In the genomic region with DNA sequence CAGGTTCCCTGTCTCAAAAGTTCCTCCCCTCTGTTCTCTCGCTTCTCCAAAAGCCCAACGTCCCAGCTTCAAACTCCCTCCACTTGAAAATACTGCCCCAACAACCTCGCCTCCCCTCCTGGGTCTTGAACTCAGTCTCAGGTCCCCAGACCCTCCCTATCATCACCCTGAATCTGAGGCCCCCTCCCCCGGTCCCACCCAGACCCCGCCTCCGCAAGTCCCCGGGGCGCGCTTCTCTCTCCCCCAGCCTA, we compare ENCODE assay signal across 8 cellular contexts. TPM values are rescaled to one million over a fixed set of nuclear protein-coding genes. Genes with fewer than 3 reads are reported as not detected.
A peak's percentile ranks its signal among the peaks of the same experiment; 100 is the strongest.
DNase-seq lines count a peak whose midpoint lies in the region; ATAC-seq and TF ChIP-seq lines count a peak whose summit lies in the region.

No MANE protein-coding gene starts in this region.

- peaks cover 9 to 28% (median 23%) of the 10 kb centered on the region in 5 donors for H3K4me1 ChIP-seq in subcutaneous abdominal adipose tissue (ENCODE audit: control insufficient read depth in 5 of 5, insufficient read depth in 5 of 5, low read length in 5 of 5)

- ATAC-seq in GM18498 (IDR thresholded peaks at IDR 0.05; ENCODE audit: unreplicated experiment) = peak; percentile 2
- ATAC-seq in GM18858 (IDR thresholded peaks at IDR 0.05; ENCODE audit: unreplicated experiment) = no peak

- H3K4me1 Mint-ChIP-seq in immature natural killer cell = peaks cover 20 to 21% of the 10 kb centered on the region in 2 donors

- no peaks in the 10 kb centered on the region for H3K27me3 ChIP-seq in subcutaneous abdominal adipose tissue (ENCODE audit: control insufficient read depth in 5 of 5, insufficient read depth in 4 of 5, low read length in 5 of 5)

- peak overlapping the region; percentile 94 to 100 (median 99) for H3K4me3 ChIP-seq in subcutaneous abdominal adipose tissue (ENCODE audit: low read depth in 1 of 5, low read length in 5 of 5)

- peak; percentile 14 for DNase-seq in amniotic epithelial cell (ENCODE audit: low read depth)
- DNase-seq in immature natural killer cell = no peak
- no peak for DNase-seq in NCI-H1417 treated with DMSO at 0.1 percent for 48 hours (lab: John Stamatoyannopoulos, UW)
- no peak for DNase-seq in COLO668 (lab: John Stamatoyannopoulos, UW; ENCODE audit: unreplicated experiment)

- peak overlapping the region; percentile 99 for H3K27ac ChIP-seq in subcutaneous abdominal adipose tissue (ENCODE audit: low read depth, low read length)

- H3K36me3 ChIP-seq in subcutaneous abdominal adipose tissue (ENCODE audit: control insufficient read depth in 5 of 5, insufficient read depth in 5 of 5, low read length in 5 of 5) = peaks cover 0 to 44% (median 34%) of the 10 kb centered on the region in 5 donors

- H3K9ac ChIP-seq in subcutaneous abdominal adipose tissue (ENCODE audit: low read length in 5 of 5) = peak overlapping the region; percentile 97 to 99 (median 99)

- peak overlapping the region; percentile 97 to 100 (median 98) for H3K27ac Mint-ChIP-seq in immature natural killer cell

- TF ChIP-seq EP300 in Ishikawa (IDR thresholded peaks at IDR 0.05; ENCODE audit: borderline replicate concordance) = no peak

- H3K4me3 Mint-ChIP-seq in immature natural killer cell = peak overlapping the region; percentile 95 to 100 (median 99)

- peaks cover 0 to 4% (median 0%) of the 10 kb centered on the region in 3 donors for H3K36me3 Mint-ChIP-seq in immature natural killer cell

- no peak for TF ChIP-seq RAD21 in Ishikawa (IDR thresholded peaks at IDR 0.05; ENCODE audit: low read depth)

- no peaks in the 10 kb centered on the region for H3K9me3 Mint-ChIP-seq in immature natural killer cell

- H3K27me3 Mint-ChIP-seq in immature natural killer cell (ENCODE audit: low read depth in 3 of 3) = peaks cover 15 to 17% (median 16%) of the 10 kb centered on the region in 3 donors

- no peaks in the 10 kb centered on the region for H3K9me3 ChIP-seq in subcutaneous abdominal adipose tissue (ENCODE audit: control insufficient read depth in 5 of 5, low read length in 5 of 5)

TF ChIP-seq in Ishikawa, 13 proteins besides CTCF, POLR2A, EP300 and RAD21:
- TF ChIP-seq FOXM1 (IDR thresholded peaks at IDR 0.05; ENCODE audit: borderline replicate concordance, low read depth) (no peak), ZBTB7A (IDR thresholded peaks at IDR 0.05; ENCODE audit: low read depth) (peak; percentile 77; the same call in 1 of the 2 replicates)

RNA-seq across cellular contexts. Expression of a gene that starts 0.3 kb away (rescaled TPM):
- 10 to 100 TPM; 25.9 to 82.2 (median 62.0) TPM for polyA plus RNA-seq in immature natural killer cell

RNA-seq across cellular contexts. Expression of a gene that starts 18.1 kb away (rescaled TPM):
- polyA plus RNA-seq in immature natural killer cell = 10 to 100 TPM; 45.2 to 55.2 (median 49.3) TPM

RNA-seq across cellular contexts. Expression of a gene that starts 21.7 kb away (rescaled TPM):
- 10 to 100 TPM; 30.8 to 52.5 (median 45.9) TPM for polyA plus RNA-seq in immature natural killer cell

RNA-seq across cellular contexts. Expression of a gene that starts 22.9 kb away (rescaled TPM):
- polyA plus RNA-seq in immature natural killer cell = under 1 TPM in 1 of 3 donors, not detected in 2; 0.26 TPM

RNA-seq across cellular contexts. Expression of a gene that starts 30.7 kb away (rescaled TPM):
- polyA plus RNA-seq in immature natural killer cell = 10 to 100 TPM in 1 of 3 donors, 1 to 10 TPM in 1, under 1 TPM in 1; 0.62 to 13.0 (median 1.2) TPM
